ENCODE assay signal across 2 cellular contexts in genomic region chr21:46145159-46145839, GRCh38.
TF ChIP-seq lines count a peak whose summit lies in the region.

No MANE protein-coding gene starts in this region.

TF ChIP-seq in IMR-90, 13 proteins besides CTCF, POLR2A, EP300 and RAD21:
- TF ChIP-seq MAZ (IDR thresholded peaks at IDR 0.05; ENCODE audit: borderline replicate concordance, low read depth, low read length) (no peak), USF2 (IDR thresholded peaks at IDR 0.05; ENCODE audit: low read depth, low read length) (no peak), MAFK (IDR thresholded peaks at IDR 0.05; ENCODE audit: low read depth, low read length) (no peak), MXI1 (IDR thresholded peaks at IDR 0.05; ENCODE audit: borderline replicate concordance, low read depth, low read length) (no peak), BHLHE40 (IDR thresholded peaks at IDR 0.05; ENCODE audit: low read depth, low read length) (no peak), ELK1 (IDR thresholded peaks at IDR 0.05; ENCODE audit: borderline replicate concordance, low read depth, low read length) (no peak), CEBPB (IDR thresholded peaks at IDR 0.05; ENCODE audit: low read depth, low read length) (no peak), RCOR1 (IDR thresholded peaks at IDR 0.05; ENCODE audit: insufficient replicate concordance, low read length) (no peak), FOS (IDR thresholded peaks at IDR 0.05; ENCODE audit: low read depth, low read length) (no peak), NFE2L2 (IDR thresholded peaks at IDR 0.05; ENCODE audit: low read depth, low read length) (no peak), SMC3 (IDR thresholded peaks at IDR 0.05; ENCODE audit: low read depth, low read length) (no peak), RFX5 (IDR thresholded peaks at IDR 0.05; ENCODE audit: low read depth, low read length) (no peak), CHD1 (IDR thresholded peaks at IDR 0.05; ENCODE audit: low read depth, low read length) (no peak)
TF ChIP-seq in IMR-90: peak in this region for 0.

TF ChIP-seq in H1, 55 proteins besides CTCF, POLR2A, EP300 and RAD21:
- TF ChIP-seq HDAC6 (IDR thresholded peaks at IDR 0.05; ENCODE audit: low read depth, low read length) (no peak), YY1 (IDR thresholded peaks at IDR 0.05; ENCODE audit: low read depth, low read length) (no peak), BACH1 (IDR thresholded peaks at IDR 0.05; ENCODE audit: low read length) (no peak), POLR2AphosphoS5 (IDR thresholded peaks at IDR 0.05; ENCODE audit: low read depth, low read length) (no peak), CHD7 (IDR thresholded peaks at IDR 0.05; ENCODE audit: insufficient replicate concordance, low read length) (no peak), SP1 (IDR thresholded peaks at IDR 0.05; ENCODE audit: low read depth, low read length) (no peak), NRF1 (IDR thresholded peaks at IDR 0.05; ENCODE audit: low read depth, low read length) (no peak), ASH2L (IDR thresholded peaks at IDR 0.05; ENCODE audit: low read length) (no peak), E2F6 (IDR thresholded peaks at IDR 0.05) (no peak), ZNF274 (IDR thresholded peaks at IDR 0.05; ENCODE audit: borderline replicate concordance, extremely low read depth, low read length) (no peak), RXRA (IDR thresholded peaks at IDR 0.05; ENCODE audit: insufficient read depth, low read depth, low read length) (no peak)
